ENCODE assay signal across 16 cellular contexts in the genomic region with DNA sequence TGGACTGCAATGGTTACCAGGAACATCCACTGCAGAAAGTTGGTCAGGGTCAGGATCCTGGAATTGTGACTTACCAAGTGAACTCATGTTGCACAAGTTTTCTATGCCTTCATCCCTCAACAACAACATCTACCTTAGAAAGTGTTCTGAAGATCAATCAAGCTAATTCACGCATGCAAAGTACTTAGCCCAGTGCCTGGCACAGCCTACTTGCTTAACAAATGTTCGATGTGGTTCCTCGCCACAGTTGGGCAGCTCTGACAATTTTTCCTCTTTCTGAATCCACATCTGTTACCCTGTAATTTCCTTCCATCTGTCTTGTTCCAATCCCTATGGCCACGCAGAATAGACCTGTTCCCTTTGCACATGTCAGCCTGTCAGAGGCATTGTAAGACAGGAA.
DNase-seq lines count a peak whose midpoint lies in the region; ATAC-seq and TF ChIP-seq lines count a peak whose summit lies in the region.
"Had no signal": no experiment of that assay in that cellular context is flagged by ENCODE, and none has a peak within 500 bp of the region (broad histone marks: within the 10 kb centered on the region; RNA-seq: fewer than 3 reads in every experiment).

No MANE protein-coding gene starts in this region.

- DNase-seq in H9 (peak; percentile 2), NCI-H1694 treated with DMSO at 0.1 percent for 48 hours (lab: John Stamatoyannopoulos, UW) (peak; percentile 94), NCI-H524 (lab: John Stamatoyannopoulos, UW) (peak; percentile 13 to 66), osteocyte (ENCODE audit: extremely low spot score, unreplicated experiment) (peak; percentile 36), HuH-7.5 (ENCODE audit: low spot score) (no peak)
- DNase-seq in activated naive CD4-positive, alpha-beta T cell treated with Interleukin-2 at 50 U/mL for 16 hours = no peak
- DNase-seq: BE2C; C1 segment of cervical spinal cord; Caco-2; CD4-positive, CD25-positive, alpha-beta regulatory T cell; CD8-positive, alpha-beta memory T cell; DMS79 treated with DMSO at 0.1 percent for 48 hours; GF-D8 had no signal

- H2AK5ac ChIP-seq in H9 (ENCODE audit: insufficient read length, low read length) = no peak overlapping the region

- H4K5ac ChIP-seq in H9 (ENCODE audit: insufficient read length, low read depth, low read length) = no peak overlapping the region

- no peak overlapping the region for H2BK20ac ChIP-seq in H9 (ENCODE audit: low read depth, low read length, poor library complexity, severe bottlenecking)

- H3K4me1 ChIP-seq in H9 (ENCODE audit: insufficient read depth, low read length) = no peaks in the 10 kb centered on the region; the same call in 1 of the 2 replicates
- H3K4me1 ChIP-seq: BE2C, Caco-2, HAP-1 had no signal

- H3K14ac ChIP-seq in H9 (ENCODE audit: insufficient read depth, low read length) = no peak overlapping the region

- H3K79me1 ChIP-seq in H9 (ENCODE audit: insufficient read depth, low read depth, low read length, poor library complexity, severe bottlenecking) = no peaks in the 10 kb centered on the region

- no peaks in the 10 kb centered on the region for H3K27me3 ChIP-seq in H9 (ENCODE audit: insufficient read depth, low read length)
- H3K27me3 ChIP-seq: BE2C had no signal

- no peak for ATAC-seq in GM19467 (IDR thresholded peaks at IDR 0.05; ENCODE audit: unreplicated experiment)
- ATAC-seq: HepG2 had no signal

- H3K9me3 Mint-ChIP-seq in H9 (no peaks in the 10 kb centered on the region; a peak in 1 of 5 replicates), osteocyte (ENCODE audit: unreplicated experiment) (no peaks in the 10 kb centered on the region)
- H3K9me3 Mint-ChIP-seq: CD8-positive, alpha-beta memory T cell had no signal

- no peak overlapping the region for H3K27ac ChIP-seq in H9 (ENCODE audit: insufficient read length, low read depth, low read length)

- H3K4me3 Mint-ChIP-seq in H9 (no peak overlapping the region), osteocyte (ENCODE audit: unreplicated experiment) (no peak overlapping the region)
- H3K4me3 Mint-ChIP-seq: CD4-positive, CD25-positive, alpha-beta regulatory T cell; CD8-positive, alpha-beta memory T cell had no signal

- no peak for TF ChIP-seq CTCF in H9 (conservative IDR thresholded peaks at IDR 0.05)
- TF ChIP-seq CTCF in osteocyte (IDR thresholded peaks at IDR 0.05) = no peak

- no peak overlapping the region for H3K9ac ChIP-seq in H9 (ENCODE audit: extremely low read depth, insufficient read length, low read length)

- H3K27me3 Mint-ChIP-seq in H9 (ENCODE audit: low read depth) (peaks cover 17% of the 10 kb centered on the region), osteocyte (ENCODE audit: unreplicated experiment) (no peaks in the 10 kb centered on the region)

- H3K36me3 Mint-ChIP-seq in H9 (ENCODE audit: insufficient read depth in 1 of 3, low read depth in 3 of 3) = peaks cover 0 to 2% (median 0%) of the 10 kb centered on the region in 3 experiments; a peak in 1 of 7 replicates
- H3K36me3 Mint-ChIP-seq in osteocyte (ENCODE audit: unreplicated experiment) = no peaks in the 10 kb centered on the region
- H3K36me3 Mint-ChIP-seq: CD4-positive, CD25-positive, alpha-beta regulatory T cell; CD8-positive, alpha-beta memory T cell had no signal

- H2BK5ac ChIP-seq in H9 (ENCODE audit: insufficient read length, low read length) = no peak overlapping the region

- WGBS in H9 (ENCODE audit: extremely low coverage, insufficient read length, low lambda C conversion rate) = no CpG with 5 or more reads among the region's 4 CpGs

- no peak overlapping the region for H3K18ac ChIP-seq in H9 (ENCODE audit: insufficient read length, low read depth, low read length)

- no peak overlapping the region for H4K8ac ChIP-seq in H9 (replicated peaks; ENCODE audit: insufficient read length, low read depth, low read length)

- no peak overlapping the region for H3K4me2 ChIP-seq in H9 (ENCODE audit: insufficient read depth, insufficient read length, low read length)

- H2BK15ac ChIP-seq in H9 (ENCODE audit: low read depth, low read length) = no peak overlapping the region

- no peak overlapping the region for H2BK12ac ChIP-seq in H9 (ENCODE audit: insufficient read length, low read depth, low read length)

- no peak overlapping the region for H3K56ac ChIP-seq in H9 (ENCODE audit: insufficient read length, low read depth, low read length)

- H3K27ac Mint-ChIP-seq in H9 = no peak overlapping the region
- H3K27ac Mint-ChIP-seq in osteocyte (ENCODE audit: unreplicated experiment) = no peak overlapping the region
- H3K27ac Mint-ChIP-seq: CD8-positive, alpha-beta memory T cell had no signal

- H2BK120ac ChIP-seq in H9 (ENCODE audit: low read depth, low read length, poor library complexity, severe bottlenecking) = no peak overlapping the region

- H3K23ac ChIP-seq in H9 (ENCODE audit: insufficient read length, low read depth, low read length) = no peak overlapping the region

- H3K23me2 ChIP-seq in H9 (ENCODE audit: insufficient read length, low read depth, low read length, poor library complexity, severe bottlenecking) = no peaks in the 10 kb centered on the region

- no peak overlapping the region for H3T11ph ChIP-seq in H9 (ENCODE audit: low read length)

- H4K91ac ChIP-seq in H9 (ENCODE audit: insufficient read length, low read depth, low read length) = no peak overlapping the region

- no peaks in the 10 kb centered on the region for H3K9me3 ChIP-seq in H9 (ENCODE audit: control insufficient read depth, low read depth, low read length)
- H3K9me3 ChIP-seq: Caco-2, HAP-1 had no signal

- H4K20me1 ChIP-seq in H9 (ENCODE audit: control insufficient read depth, insufficient read depth, insufficient read length) = no peaks in the 10 kb centered on the region

- no peak overlapping the region for H2AFZ ChIP-seq in H9 (ENCODE audit: low read length)

- H3K4me1 Mint-ChIP-seq in H9 (peaks cover 3 to 4% of the 10 kb centered on the region in 2 experiments; a peak in 2 of 4 replicates), osteocyte (ENCODE audit: unreplicated experiment) (no peaks in the 10 kb centered on the region)
- H3K4me1 Mint-ChIP-seq: CD4-positive, CD25-positive, alpha-beta regulatory T cell had no signal

- no peak overlapping the region for H3K4ac ChIP-seq in H9 (ENCODE audit: low read depth, low read length)

- H3K79me2 ChIP-seq in H9 (ENCODE audit: insufficient read depth, low read length) = no peaks in the 10 kb centered on the region

Comparison
In these comparisons a context has a peak if more than half of its experiments do, and no peak if none do; other contexts are left out.
1. DNase-seq: peak in H9 (single experiment), NCI-H1694 treated with DMSO at 0.1 percent for 48 hours (single experiment), NCI-H524 (2 of 2) and osteocyte (single experiment); none in activated naive CD4-positive, alpha-beta T cell treated with Interleukin-2 at 50 U/mL for 16 hours (single experiment) and HuH-7.5 (single experiment).